ENCODE assay signal across 8 cellular contexts in genomic region chr18:2881490-2882195, GRCh38. TPM values are rescaled to one million over a fixed set of nuclear protein-coding genes. Genes with fewer than 3 reads are reported as not detected.
DNase-seq lines count a peak whose midpoint lies in the region; ATAC-seq and TF ChIP-seq lines count a peak whose summit lies in the region.
"Had no signal": no experiment of that assay in that cellular context is flagged by ENCODE, and none has a peak within 500 bp of the region (broad histone marks: within the 10 kb centered on the region; RNA-seq: fewer than 3 reads in every experiment).

No MANE protein-coding gene starts in this region.

- H3K27ac ChIP-seq in left ventricle myocardium inferior (replicated peaks) (peak overlapping the region; percentile 74), stomach (peak overlapping the region in 3 of 5 donors; percentile 5 to 60 (median 14))
- H3K27ac ChIP-seq: SJSA1 had no signal

- 71 to 78% (median 75%) methylated on average over 18 of the region's 18 CpGs for WGBS in stomach, 5 donors

- peak overlapping the region; percentile 20 to 63 for H3K27ac Mint-ChIP-seq in activated naive CD4-positive, alpha-beta T cell treated with anti-CD3 and anti-CD28 coated beads, Interleukin-2, amount 50 U/mL, for 72 hours

- H3K36me3 Mint-ChIP-seq in activated naive CD4-positive, alpha-beta T cell treated with anti-CD3 and anti-CD28 coated beads, Interleukin-2, amount 50 U/mL, for 72 hours: peaks cover under 1 to 13% of the 10 kb centered on the region in 2 donors

- H3K9me3 ChIP-seq in left ventricle myocardium inferior (replicated peaks): peaks cover 3% of the 10 kb centered on the region
- H3K9me3 ChIP-seq in stomach: peaks cover 0 to 6% (median 2%) of the 10 kb centered on the region in 4 donors
- H3K9me3 ChIP-seq: SJSA1 had no signal

- H3K4me3 ChIP-seq in left ventricle myocardium inferior: no peak overlapping the region
- H3K4me3 ChIP-seq in stomach: no peak overlapping the region
- H3K4me3 ChIP-seq: SJSA1 had no signal

- peaks cover 1 to 3% of the 10 kb centered on the region in 2 donors for H3K9me3 Mint-ChIP-seq in activated naive CD4-positive, alpha-beta T cell treated with anti-CD3 and anti-CD28 coated beads, Interleukin-2, amount 50 U/mL, for 72 hours

- no peaks in the 10 kb centered on the region for H3K36me3 ChIP-seq in left ventricle myocardium inferior
- no peaks in the 10 kb centered on the region for H3K36me3 ChIP-seq in stomach
- H3K36me3 ChIP-seq: SJSA1 had no signal

- intact Hi-C loops in left ventricle myocardium inferior (cut with micrococcal nuclease) (no loop called here), stomach (cut with DNase I; ENCODE audit: low total_unique reads) (no loop called here)

- TF ChIP-seq POLR2A in stomach (IDR thresholded peaks at IDR 0.05): no peak

- peak; percentile 90 for DNase-seq in GM04504 (ENCODE audit: low read depth)
- DNase-seq in activated naive CD4-positive, alpha-beta T cell treated with anti-CD3 and anti-CD28 coated beads, Interleukin-2, amount 50 U/mL, for 72 hours (ENCODE audit: low spot score in 2 of 2): no peak
- peak; percentile 54 for DNase-seq in left ventricle myocardium inferior
- DNase-seq in stomach: no peak
- DNase-seq in iPS-NIHi11 (ENCODE audit: low spot score): no peak

- ATAC-seq in activated naive CD4-positive, alpha-beta T cell treated with anti-CD3 and anti-CD28 coated beads, Interleukin-2, amount 50 U/mL, for 72 hours: peak; percentile 41 to 51
- no peak for ATAC-seq in HG02588 (IDR thresholded peaks at IDR 0.05; ENCODE audit: unreplicated experiment)
- ATAC-seq in HG02763 (IDR thresholded peaks at IDR 0.05; ENCODE audit: unreplicated experiment): no peak

- no peak for TF ChIP-seq CTCF in left ventricle myocardium inferior (IDR thresholded peaks at IDR 0.05; ENCODE audit: borderline replicate concordance)
- no peak for TF ChIP-seq CTCF in stomach (IDR thresholded peaks at IDR 0.05)

- H3K27me3 ChIP-seq in left ventricle myocardium inferior (ENCODE audit: low read depth): no peaks in the 10 kb centered on the region
- peaks cover 0 to 4% (median 0%) of the 10 kb centered on the region in 3 donors for H3K27me3 ChIP-seq in stomach
- H3K27me3 ChIP-seq: SJSA1 had no signal

- no peak for TF ChIP-seq EP300 in stomach (IDR thresholded peaks at IDR 0.05)

- peaks cover 39% of the 10 kb centered on the region for H3K4me1 ChIP-seq in left ventricle myocardium inferior
- H3K4me1 ChIP-seq in stomach: peaks cover 0 to 9% (median 0%) of the 10 kb centered on the region in 4 donors
- H3K4me1 ChIP-seq: SJSA1 had no signal

RNA-seq across cellular contexts. Expression of gene EMILIN2, which starts 34.8 kb away (rescaled TPM):
- total RNA-seq in activated naive CD4-positive, alpha-beta T cell treated with anti-CD3 and anti-CD28 coated beads, Interleukin-2, amount 50 U/mL, for 72 hours: 10 to 100 TPM; 13.0 to 24.4 TPM
- total RNA-seq in left ventricle myocardium inferior (12.4 TPM), stomach (100 to 1,000 TPM in 1 of 5 donors, 10 to 100 TPM in 1, 1 to 10 TPM in 3; 5.2 to 120 (median 8.8) TPM)
- polyA plus RNA-seq in stomach: 1 to 10 TPM; 2.0 to 4.3 (median 3.9) TPM

Comparison
In these comparisons a context has a peak if more than half of its experiments do, and no peak if none do; other contexts are left out.
1. DNase-seq: peak in GM04504 (single experiment) and left ventricle myocardium inferior (single experiment); none in activated naive CD4-positive, alpha-beta T cell treated with anti-CD3 and anti-CD28 coated beads, Interleukin-2, amount 50 U/mL, for 72 hours (0 of 2), stomach (single experiment) and iPS-NIHi11 (single experiment).
2. ATAC-seq: peak in activated naive CD4-positive, alpha-beta T cell treated with anti-CD3 and anti-CD28 coated beads, Interleukin-2, amount 50 U/mL, for 72 hours (2 of 2); none in HG02588 (single experiment) and HG02763 (single experiment).